In the genomic region with DNA sequence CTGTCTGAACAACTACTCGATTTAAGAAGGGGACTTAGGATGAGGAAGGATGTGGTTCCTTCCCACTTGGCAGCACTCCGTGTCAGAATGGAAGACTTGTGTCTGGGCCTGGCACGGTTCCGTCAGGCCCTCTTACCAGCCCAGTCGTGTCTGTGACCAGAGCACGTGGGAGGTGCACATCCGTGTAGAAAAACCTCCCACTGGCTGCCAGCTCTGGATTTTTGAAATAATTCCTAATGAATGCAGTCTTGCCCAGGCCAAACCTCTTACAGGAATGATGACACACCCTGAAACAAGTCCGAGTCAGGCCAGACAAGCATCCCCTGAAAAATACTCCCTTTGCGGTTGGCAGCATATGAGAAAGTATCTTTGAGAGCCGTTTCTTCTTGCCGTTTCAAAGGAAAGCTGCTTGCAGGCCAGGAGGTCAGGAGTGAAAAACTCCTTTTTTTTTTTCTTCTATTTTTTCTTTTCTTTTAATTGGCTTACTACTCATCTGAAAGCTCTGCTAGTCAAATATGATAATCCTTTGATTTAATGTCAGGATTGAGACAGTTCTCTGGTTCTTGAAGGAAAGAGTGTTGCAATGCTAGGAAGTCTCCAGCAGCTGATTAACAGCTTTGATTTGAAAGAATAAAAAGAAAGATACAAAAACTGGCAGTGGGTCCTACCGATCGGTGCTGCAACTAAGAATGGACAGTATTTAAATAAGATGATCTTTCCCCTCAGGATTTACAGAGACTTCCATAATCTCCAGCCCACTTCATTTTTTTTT, we compare ENCODE assay signal across 8 cellular contexts. TPM values are rescaled to one million over a fixed set of nuclear protein-coding genes. Genes with fewer than 3 reads are reported as not detected.
DNase-seq lines count a peak whose midpoint lies in the region; ATAC-seq and TF ChIP-seq lines count a peak whose summit lies in the region.

No MANE protein-coding gene starts in this region.

- H3K9me3 Mint-ChIP-seq in natural killer cell, result no peaks in the 10 kb centered on the region

- ATAC-seq in Right ventricle myocardium inferior (peak; percentile 88), natural killer cell (no peak)

- peaks cover 11 to 27% of the 10 kb centered on the region in 2 donors for H3K4me1 Mint-ChIP-seq in natural killer cell

- H3K27ac Mint-ChIP-seq in natural killer cell, result no peak overlapping the region

- H3K4me3 Mint-ChIP-seq in natural killer cell, result no peak overlapping the region

- H3K36me3 Mint-ChIP-seq in natural killer cell, result no peaks in the 10 kb centered on the region

- TF ChIP-seq CTCF in natural killer cell (IDR thresholded peaks at IDR 0.05), result no peak

- no peaks in the 10 kb centered on the region for H3K27me3 Mint-ChIP-seq in natural killer cell (ENCODE audit: low read depth in 2 of 2)

- intact Hi-C loops in Right ventricle myocardium inferior (cut with DNase I), result no loop called here
- intact Hi-C loops in natural killer cell (cut with micrococcal nuclease), result loop anchor here (1.0 kb wide), 1 partner anchor 35 kb away; no protein-coding TSS in a partner anchor

- DNase-seq in EH (ENCODE audit: low read depth) (peak; percentile 88), T1000 (lab: John Stamatoyannopoulos, UW) (peak; percentile 61), Right ventricle myocardium inferior (ENCODE audit: missing footprints) (peak; percentile 81), putamen (ENCODE audit: low spot score) (peak; percentile 58), SHP77 (lab: John Stamatoyannopoulos, UW) (no peak), NCI-H510A (lab: John Stamatoyannopoulos, UW) (no peak), natural killer cell (no peak), T-helper 9 cell (no peak)

RNA-seq across cellular contexts. Expression of a gene that starts 19.8 kb away (rescaled TPM):
- total RNA-seq in Right ventricle myocardium inferior, result 6.8 TPM
- 10 to 100 TPM; 11.4 to 19.8 (median 15.1) TPM for total RNA-seq in natural killer cell

Comparison
In these comparisons a context has a peak if more than half of its experiments do, and no peak if none do; other contexts are left out.
1. DNase-seq: peak in EH (single experiment), T1000 (single experiment), Right ventricle myocardium inferior (single experiment) and putamen (single experiment); none in SHP77 (0 of 2), NCI-H510A (single experiment), natural killer cell (single experiment) and T-helper 9 cell (single experiment).